ENCODE assay signal across 29 cellular contexts in the genomic region with DNA sequence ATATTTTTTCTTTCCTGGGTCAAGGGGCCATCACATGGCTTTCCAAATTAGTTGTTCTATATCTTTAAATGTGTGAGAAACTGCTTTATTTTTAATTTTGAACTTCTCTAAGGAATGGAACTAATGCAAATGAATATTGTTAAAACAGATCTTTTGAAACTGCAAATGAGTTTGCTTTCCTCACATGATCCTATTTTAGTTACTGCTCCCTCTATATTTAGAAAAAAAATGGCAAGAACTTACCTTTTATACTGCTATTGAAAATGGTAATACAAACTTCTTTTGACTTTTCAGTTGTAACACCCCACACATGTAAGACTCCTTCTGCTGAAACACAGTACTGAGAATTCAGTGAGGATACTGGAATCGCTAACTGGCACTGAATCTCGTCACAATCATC. TPM values are rescaled to one million over a fixed set of nuclear protein-coding genes. Genes with fewer than 3 reads are reported as not detected.
"Had no signal": no experiment of that assay in that cellular context is flagged by ENCODE, and none has a peak within 500 bp of the region (broad histone marks: within the 10 kb centered on the region; RNA-seq: fewer than 3 reads in every experiment).

No MANE protein-coding gene starts in this region.

- H3K27me3 Mint-ChIP-seq: IgD-negative memory B cell had no signal

- FAIRE-seq: HTR-8/SVneo had no signal

- H3K9me3 ChIP-seq: Peyer's patch, SJCRH30 had no signal

- DNase-seq: KBM-7; NCI-H1092; NCI-H1105 treated with DMSO at 0.1 percent for 48 hours; NCI-H1417 treated with DMSO at 0.1 percent for 48 hours; NCI-H146; NCI-H187; NCI-H2029; NCI-H2081 treated with DMSO at 0.1 percent for 48 hours; NCI-H2171; NCI-H226; NCI-H446; NCI-H510A; NCI-H524 treated with DMSO at 0.1 percent for 48 hours; NCI-H69; NCI-H774; NK-92 treated with Interleukin-12 subunit alpha and Interleukin-12 subunit beta, amount 100 ng/mL, for 24 hours; PC-3; Peyer's patch; SHP77 treated with DMSO at 0.1 percent for 48 hours; SJCRH30 had no signal

- H3K4me1 ChIP-seq: Peyer's patch, SJCRH30 had no signal

- ATAC-seq: PC-3, Right ventricle myocardium inferior, SK-N-SH treated with all-trans-retinoic acid at 6 μM for 48 hours had no signal

- H3K4me3 Mint-ChIP-seq: IgD-negative memory B cell had no signal

- H3K4me3 ChIP-seq: Peyer's patch, SJCRH30 had no signal

- H3K27ac Mint-ChIP-seq: IgD-negative memory B cell had no signal

- H3K27ac ChIP-seq: HL-60, Peyer's patch, SJCRH30 had no signal

- H3K27me3 ChIP-seq: Peyer's patch, SJCRH30 had no signal

RNA-seq across cellular contexts. Expression of gene IL22RA2, which starts 29.8 kb away (rescaled TPM):
- total RNA-seq: LHCN-M2, MCF 10A, OCI-LY7, PC-3, Peyer's patch, Right ventricle myocardium inferior, RPMI7951, SJCRH30 had no signal
- polyA plus RNA-seq: IgD-negative memory B cell had no signal
